ENCODE assay signal across 7 cellular contexts in genomic region chr2:215052810-215053209, GRCh38.
"Had no signal": no experiment of that assay in that cellular context is flagged by ENCODE, and none has a peak within 500 bp of the region (broad histone marks: within the 10 kb centered on the region; RNA-seq: fewer than 3 reads in every experiment).

No MANE protein-coding gene starts in this region.

- H3K4me3 ChIP-seq: GM23248, HAP-1 had no signal

- H3K36me3 ChIP-seq: HAP-1 had no signal

- H2AFZ ChIP-seq: GM23248 had no signal

- DNase-seq: GM23248, GOT3, H7, HFFc6, KBM-7 had no signal

- H3K9ac ChIP-seq: GM23248 had no signal

- H3K9me3 ChIP-seq: HAP-1 had no signal

- H3K27ac ChIP-seq: GM23248, HL-60 had no signal
